14 cellular contexts compared by ENCODE assay signal in genomic region chr2:229519655-229520054, GRCh38.
A peak's percentile ranks its signal among the peaks of the same experiment; 100 is the strongest.
DNase-seq lines count a peak whose midpoint lies in the region; ATAC-seq, FAIRE-seq and TF ChIP-seq lines count a peak whose summit lies in the region.
"Had no signal": no experiment of that assay in that cellular context is flagged by ENCODE, and none has a peak within 500 bp of the region (broad histone marks: within the 10 kb centered on the region; RNA-seq: fewer than 3 reads in every experiment).

No MANE protein-coding gene starts in this region.

- CTCF ChIA-PET in mammary epithelial cell (lab: Charles Lee; ENCODE audit: low non-redundant PET), result no interaction called here

- FAIRE-seq in HTR-8/SVneo (lab: Jason Lieb, UNC), result no peak
- FAIRE-seq: frontal cortex had no signal

- H3K36me3 ChIP-seq in mammary epithelial cell (ENCODE audit: insufficient read depth, low read length), result no peaks in the 10 kb centered on the region
- H3K36me3 ChIP-seq: left lung had no signal

- H3K4me2 ChIP-seq in mammary epithelial cell (ENCODE audit: insufficient read depth, low read depth, low read length), result no peak overlapping the region

- in situ Hi-C loops in mammary epithelial cell (cut with MboI; ENCODE audit: low sequenced_read_pairs in 2 of 2), result no loop called here

- no peaks in the 10 kb centered on the region for H3K79me2 ChIP-seq in mammary epithelial cell (ENCODE audit: insufficient read depth, low read length)

- no peaks in the 10 kb centered on the region for H4K20me1 ChIP-seq in mammary epithelial cell (ENCODE audit: insufficient read depth, low read length)

- H3K4me3 Mint-ChIP-seq in CD14-positive monocyte, result no peak overlapping the region
- H3K4me3 Mint-ChIP-seq: activated naive CD8-positive, alpha-beta T cell treated with anti-CD3 and anti-CD28 coated beads for 36 hours had no signal

- no peak overlapping the region for H3K4me3 ChIP-seq in mammary epithelial cell (replicated peaks in 1 of 3; ENCODE audit: insufficient read depth in 1 of 3, low read depth in 2 of 3, low read length in 3 of 3)
- H3K4me3 ChIP-seq: left lung had no signal

- H3K27ac ChIP-seq in mammary epithelial cell (ENCODE audit: insufficient read depth, low read depth, low read length), result no peak overlapping the region
- H3K27ac ChIP-seq: left lung had no signal

- H3K27me3 ChIP-seq in mammary epithelial cell (ENCODE audit: insufficient read depth, low read length), result no peaks in the 10 kb centered on the region
- H3K27me3 ChIP-seq: left lung had no signal

- peaks cover 0 to 4% (median 3%) of the 10 kb centered on the region in 3 donors for H3K27me3 Mint-ChIP-seq in CD14-positive monocyte (ENCODE audit: low read depth in 3 of 3)

- DNase-seq in HTR-8/SVneo (ENCODE audit: insufficient read length, low spot score) (peak; percentile 6), mammary epithelial cell (no peak), cerebellum (ENCODE audit: low spot score) (no peak), DMS153 treated with DMSO at 0.1 percent for 48 hours (lab: John Stamatoyannopoulos, UW; ENCODE audit: unreplicated experiment) (no peak), CD14-positive monocyte (ENCODE audit: low spot score) (no peak)
- no peak for DNase-seq in activated CD4-positive, CD25-positive, alpha-beta regulatory T cell (lab: John Stamatoyannopoulos, UW)
- DNase-seq: activated CD8-positive, alpha-beta memory T cell treated with anti-CD3 and anti-CD28 coated beads for 24 hours; activated naive CD8-positive, alpha-beta T cell treated with anti-CD3 and anti-CD28 coated beads for 36 hours; C1 segment of cervical spinal cord; left lung; NCI-H1694 had no signal

- ATAC-seq in GM18498 (IDR thresholded peaks at IDR 0.05; ENCODE audit: unreplicated experiment) (peak; percentile 43), GM21423 (IDR thresholded peaks at IDR 0.05; ENCODE audit: unreplicated experiment) (peak; percentile 57)
- ATAC-seq: left lung had no signal

- 70% methylated on average over 5 of the region's 6 CpGs for WGBS in mammary epithelial cell (ENCODE audit: low coverage, missing lambda C conversion rate)

- intact Hi-C loops in mammary epithelial cell (cut with micrococcal nuclease), result no loop called here
- intact Hi-C loops in CD14-positive monocyte (cut with micrococcal nuclease), result no loop called here

- peak overlapping the region; percentile 17 for H2AFZ ChIP-seq in mammary epithelial cell (ENCODE audit: low read depth, low read length)

- no peak overlapping the region for H3K9ac ChIP-seq in mammary epithelial cell (ENCODE audit: insufficient read depth, low read length)

- H3K4me1 ChIP-seq in mammary epithelial cell (ENCODE audit: insufficient read depth, low read length), result no peaks in the 10 kb centered on the region

- no TSS peak for BruUV-seq in mammary epithelial cell (replicated peaks; lab: Mats Ljungman, UMichigan)

- no peaks in the 10 kb centered on the region for H3K9me3 ChIP-seq in mammary epithelial cell (replicated peaks; ENCODE audit: insufficient read depth, low read length)
- H3K9me3 ChIP-seq: left lung had no signal

- no peaks in the 10 kb centered on the region for H3K36me3 Mint-ChIP-seq in CD14-positive monocyte
- H3K36me3 Mint-ChIP-seq: activated naive CD8-positive, alpha-beta T cell treated with anti-CD3 and anti-CD28 coated beads for 36 hours had no signal

- peaks cover 0 to 2% (median 0%) of the 10 kb centered on the region in 7 donors for H3K9me3 Mint-ChIP-seq in CD14-positive monocyte
- H3K9me3 Mint-ChIP-seq: activated naive CD8-positive, alpha-beta T cell treated with anti-CD3 and anti-CD28 coated beads for 36 hours had no signal

- dilution Hi-C loops in mammary epithelial cell (cut with HindIII; ENCODE audit: low sequenced_read_pairs), result no loop called here

- H3K4me1 Mint-ChIP-seq in CD14-positive monocyte, result peaks cover 5% of the 10 kb centered on the region
- H3K4me1 Mint-ChIP-seq: activated naive CD8-positive, alpha-beta T cell treated with anti-CD3 and anti-CD28 coated beads for 36 hours had no signal

- no peak overlapping the region for H3K27ac Mint-ChIP-seq in CD14-positive monocyte
- H3K27ac Mint-ChIP-seq: activated naive CD8-positive, alpha-beta T cell treated with anti-CD3 and anti-CD28 coated beads for 36 hours had no signal

- TF ChIP-seq CTCF in mammary epithelial cell (conservative IDR thresholded peaks at IDR 0.05 in 1 of 2, IDR thresholded peaks at IDR 0.05 in 1 of 2; ENCODE audit: extremely low read depth in 1 of 2, insufficient read depth in 1 of 2, low read depth in 1 of 2, low read length in 2 of 2), result no peak
- TF ChIP-seq CTCF in CD14-positive monocyte (IDR thresholded peaks at IDR 0.05), result no peak
